11 cellular contexts compared by ENCODE assay signal in the genomic region with DNA sequence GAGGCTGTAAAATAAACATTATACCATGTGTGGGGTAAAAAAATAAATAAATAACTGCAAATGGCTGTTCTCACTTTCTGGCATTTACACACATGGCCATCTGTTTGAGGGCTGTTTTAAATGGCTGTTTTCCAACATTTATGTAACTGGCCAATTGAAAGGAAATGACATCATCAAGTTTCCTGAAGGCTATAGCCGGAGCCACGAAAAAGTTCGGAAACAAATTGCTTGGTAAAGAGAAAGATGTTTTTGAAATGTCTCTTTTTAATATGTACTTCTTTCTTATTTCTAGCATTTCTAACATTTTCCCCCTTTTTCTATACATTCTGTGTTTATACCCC.
DNase-seq lines count a peak whose midpoint lies in the region; ATAC-seq and TF ChIP-seq lines count a peak whose summit lies in the region.
"Had no signal": no experiment of that assay in that cellular context is flagged by ENCODE, and none has a peak within 500 bp of the region (broad histone marks: within the 10 kb centered on the region; RNA-seq: fewer than 3 reads in every experiment).

No MANE protein-coding gene starts in this region.

- H3K27me3 ChIP-seq in RWPE2 (ENCODE audit: insufficient read depth, poor library complexity, severe bottlenecking) = no peaks in the 10 kb centered on the region
- H3K27me3 ChIP-seq: testis had no signal

- H3K4me3 ChIP-seq in AG10803 (ENCODE audit: low read length) = no peak overlapping the region
- no peak overlapping the region for H3K4me3 ChIP-seq in RWPE2 (ENCODE audit: severe bottlenecking)
- H3K4me3 ChIP-seq: testis had no signal

- DNase-seq in AG10803 (ENCODE audit: low read depth) (peak; percentile 96), RWPE2 (ENCODE audit: low spot score) (no peak), fibroblast of the conjunctiva (ENCODE audit: low read depth) (peak; percentile 88), pons (ENCODE audit: low spot score) (peak; percentile 15), HT-29 (ENCODE audit: low spot score) (no peak), ureter (ENCODE audit: low spot score) (no peak), NCI-H510A treated with DMSO at 0.1 percent for 48 hours (lab: John Stamatoyannopoulos, UW) (no peak)
- DNase-seq: activated naive CD8-positive, alpha-beta T cell treated with anti-CD3 and anti-CD28 coated beads, Interleukin-2, amount 50 U/mL, for 24 hours; NCI-H2029 treated with DMSO at 0.1 percent for 48 hours; testis had no signal

- no peaks in the 10 kb centered on the region for H3K36me3 ChIP-seq in RWPE2 (ENCODE audit: low read depth)

- peak overlapping the region; percentile 56 for H3K27ac ChIP-seq in RWPE2 (ENCODE audit: poor library complexity, severe bottlenecking)

- peaks cover 32% of the 10 kb centered on the region for H3K4me1 ChIP-seq in RWPE2 (ENCODE audit: insufficient read depth, poor library complexity, severe bottlenecking)
- H3K4me1 ChIP-seq: testis had no signal

- TF ChIP-seq CTCF in AG10803 (conservative IDR thresholded peaks at IDR 0.05; ENCODE audit: low read length) = no peak
- TF ChIP-seq CTCF in RWPE2 (IDR thresholded peaks at IDR 0.05; ENCODE audit: poor library complexity, severe bottlenecking) = no peak

- H3K9me3 ChIP-seq in RWPE2 (ENCODE audit: severe bottlenecking) = no peaks in the 10 kb centered on the region
- H3K9me3 ChIP-seq: testis had no signal

- ATAC-seq in RWPE2 (ENCODE audit: low read depth) = no peak
- ATAC-seq in HG03442 (IDR thresholded peaks at IDR 0.05; ENCODE audit: unreplicated experiment) = no peak
- ATAC-seq: activated naive CD8-positive, alpha-beta T cell treated with anti-CD3 and anti-CD28 coated beads, Interleukin-2, amount 50 U/mL, for 24 hours had no signal

Comparison
In these comparisons a context has a peak if more than half of its experiments do, and no peak if none do; other contexts are left out.
1. DNase-seq: peak in AG10803 (single experiment), fibroblast of the conjunctiva (single experiment) and pons (single experiment); none in RWPE2 (single experiment), HT-29 (single experiment), ureter (single experiment) and NCI-H510A treated with DMSO at 0.1 percent for 48 hours (single experiment).